Comparison of ENCODE assay signal across 1 cellular context in the genomic region with DNA sequence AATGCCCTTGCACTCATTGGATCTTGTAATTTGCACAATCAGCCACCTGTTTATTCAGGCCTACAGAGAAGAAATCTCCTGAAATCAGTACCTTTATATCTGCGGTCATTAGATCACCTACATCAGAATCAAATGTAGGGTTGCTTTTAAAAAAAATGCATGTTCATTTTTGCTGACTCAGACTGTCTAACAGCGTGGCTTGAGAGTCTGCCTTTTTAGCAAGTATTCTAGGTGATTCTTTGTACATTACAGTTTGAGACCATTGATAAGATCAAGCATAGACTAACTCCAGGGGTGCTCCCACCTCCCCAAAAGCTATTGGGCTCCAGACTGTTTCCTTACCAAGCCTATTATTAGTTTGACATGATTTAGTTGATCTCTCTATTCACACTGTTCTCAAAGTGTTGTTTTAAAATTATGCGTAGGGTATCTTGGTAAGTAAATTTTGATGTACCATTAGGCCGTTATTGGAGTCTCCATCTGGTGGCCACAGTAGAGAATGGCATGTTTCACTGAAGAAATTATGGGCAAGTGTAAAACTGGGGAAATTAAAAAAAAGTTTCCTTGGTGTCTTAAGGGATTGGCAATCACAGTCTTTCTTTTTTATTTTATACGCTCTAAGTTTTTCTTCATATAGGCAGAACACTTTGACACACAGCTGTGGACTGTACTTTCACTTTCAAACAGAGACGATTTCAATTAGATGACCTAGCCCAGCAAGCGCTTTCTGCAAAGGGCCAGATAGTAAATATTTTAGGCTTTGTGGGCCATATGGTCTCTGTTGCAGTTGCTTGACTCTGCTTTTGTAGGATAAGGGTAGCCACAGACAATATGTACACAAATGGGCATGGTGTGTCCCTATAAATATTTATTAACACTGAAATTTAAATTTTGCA.
TF ChIP-seq lines count a peak whose summit lies in the region.

No MANE protein-coding gene starts in this region.

TF ChIP-seq in WTC11, 78 proteins besides CTCF, POLR2A, EP300 and RAD21 (continued from another document):
- TF ChIP-seq ZMAT4 (CRISPR knock-in tag; IDR thresholded peaks at IDR 0.05) (no peak), MXD4 (CRISPR knock-in tag; IDR thresholded peaks at IDR 0.05; ENCODE audit: borderline replicate concordance) (no peak), FOXP1 (CRISPR knock-in tag; IDR thresholded peaks at IDR 0.05; ENCODE audit: borderline replicate concordance) (no peak), NFYB (CRISPR knock-in tag; conservative IDR thresholded peaks at IDR 0.05; ENCODE audit: low read depth) (no peak), ZNF219 (CRISPR knock-in tag; IDR thresholded peaks at IDR 0.05; ENCODE audit: borderline replicate concordance) (no peak), NFE2L1 (CRISPR knock-in tag; IDR thresholded peaks at IDR 0.05) (no peak), RELA (CRISPR knock-in tag; IDR thresholded peaks at IDR 0.05; ENCODE audit: borderline replicate concordance) (no peak), ETV6 (CRISPR knock-in tag; IDR thresholded peaks at IDR 0.05) (no peak), NFATC4 (CRISPR knock-in tag; IDR thresholded peaks at IDR 0.05) (no peak)
